9 cellular contexts compared by ENCODE assay signal in genomic region chr1:219177363-219177762, GRCh38.
DNase-seq lines count a peak whose midpoint lies in the region; ATAC-seq lines count a peak whose summit lies in the region.
"Had no signal": no experiment of that assay in that cellular context is flagged by ENCODE, and none has a peak within 500 bp of the region (broad histone marks: within the 10 kb centered on the region; RNA-seq: fewer than 3 reads in every experiment).

No MANE protein-coding gene starts in this region.

- H3K4me3 Mint-ChIP-seq in memory B cell = peak overlapping the region; percentile 87

- H3K9me3 Mint-ChIP-seq in memory B cell = peaks cover 3% of the 10 kb centered on the region

- peaks cover 38% of the 10 kb centered on the region for H3K4me1 Mint-ChIP-seq in memory B cell

- peaks cover 16% of the 10 kb centered on the region for H3K36me3 Mint-ChIP-seq in memory B cell

- ATAC-seq in GM18868 (IDR thresholded peaks at IDR 0.05; ENCODE audit: unreplicated experiment) (peak; percentile 32), GM21786 (IDR thresholded peaks at IDR 0.05; ENCODE audit: unreplicated experiment) (peak; percentile 28), HG03571 (IDR thresholded peaks at IDR 0.05; ENCODE audit: unreplicated experiment) (peak; percentile 30), memory B cell (ENCODE audit: low read depth) (no peak), HG02763 (IDR thresholded peaks at IDR 0.05; ENCODE audit: unreplicated experiment) (no peak), HG03520 (IDR thresholded peaks at IDR 0.05; ENCODE audit: unreplicated experiment) (no peak)

- DNase-seq in memory B cell (ENCODE audit: low spot score in 2 of 2) (no peak), NCI-H1105 (lab: John Stamatoyannopoulos, UW) (no peak), NCI-H2107 (lab: John Stamatoyannopoulos, UW) (no peak)
- DNase-seq: effector CD8-positive, alpha-beta T cell had no signal

- no peaks in the 10 kb centered on the region for H3K27me3 Mint-ChIP-seq in memory B cell

- peak overlapping the region; percentile 96 for H3K27ac Mint-ChIP-seq in memory B cell

Comparison
In these comparisons a context has a peak if more than half of its experiments do, and no peak if none do; other contexts are left out.
1. ATAC-seq: peak in GM18868 (single experiment), GM21786 (single experiment) and HG03571 (single experiment); none in memory B cell (single experiment), HG02763 (single experiment) and HG03520 (single experiment).